In genomic region chr10:96719205-96719604, GRCh38 we compare ENCODE assay signal across 10 cellular contexts. TPM values are rescaled to one million over a fixed set of nuclear protein-coding genes. Genes with fewer than 3 reads are reported as not detected.
DNase-seq lines count a peak whose midpoint lies in the region; ATAC-seq and TF ChIP-seq lines count a peak whose summit lies in the region.
"Had no signal": no experiment of that assay in that cellular context is flagged by ENCODE, and none has a peak within 500 bp of the region (broad histone marks: within the 10 kb centered on the region; RNA-seq: fewer than 3 reads in every experiment).

No MANE protein-coding gene starts in this region.

- H3K27ac Mint-ChIP-seq in activated CD8-positive, alpha-beta memory T cell treated with anti-CD3 and anti-CD28 coated beads, Interleukin-2, amount 10 ng/mL, durations not matched to agents 7 days and 5 days = peak overlapping the region; percentile 34
- H3K27ac Mint-ChIP-seq in endodermal cell (no peak overlapping the region), mesothelial cell of epicardium (no peak overlapping the region)

- no peak for ATAC-seq in activated CD8-positive, alpha-beta memory T cell treated with anti-CD3 and anti-CD28 coated beads, Interleukin-2, amount 10 ng/mL, durations not matched to agents 7 days and 5 days
- no peak for ATAC-seq in GM21529 (IDR thresholded peaks at IDR 0.05; ENCODE audit: unreplicated experiment)
- no peak for ATAC-seq in left colon

- intact Hi-C loops in stomach (cut with DNase I; ENCODE audit: low total_unique reads) = no loop called here
- intact Hi-C loops in left colon (cut with DNase I, micrococcal nuclease) = no loop called here

- H3K4me3 ChIP-seq in endodermal cell (ENCODE audit: low read length) = no peak overlapping the region
- H3K4me3 ChIP-seq in stomach = peak overlapping the region in 2 of 4 donors; percentile 71 to 74
- H3K4me3 ChIP-seq: SJSA1 had no signal

- H3K9me3 ChIP-seq in endodermal cell (ENCODE audit: control insufficient read depth, low read length) = no peaks in the 10 kb centered on the region
- no peaks in the 10 kb centered on the region for H3K9me3 ChIP-seq in stomach
- H3K9me3 ChIP-seq: SJSA1 had no signal

- H3K4me1 ChIP-seq in endodermal cell (ENCODE audit: control insufficient read depth, insufficient read depth, low read length) (no peaks in the 10 kb centered on the region), stomach (peaks cover 11 to 20% (median 17%) of the 10 kb centered on the region in 4 donors)

- no peak for DNase-seq in activated CD8-positive, alpha-beta memory T cell treated with anti-CD3 and anti-CD28 coated beads, Interleukin-2, amount 10 ng/mL, durations not matched to agents 7 days and 5 days
- no peak for DNase-seq in activated CD8-positive, alpha-beta memory T cell treated with anti-CD3 and anti-CD28 coated beads, Interleukin-2, amount 50 U/mL, for 4 hours
- peak; percentile 90 for DNase-seq in NCI-H510A treated with DMSO at 0.1 percent for 48 hours (lab: John Stamatoyannopoulos, UW)
- no peak for DNase-seq in endodermal cell
- no peak for DNase-seq in stomach
- DNase-seq in mesothelial cell of epicardium (ENCODE audit: low spot score in 2 of 2, unreplicated experiment in 2 of 2) = no peak
- no peak for DNase-seq in left colon
- DNase-seq: foreskin melanocyte had no signal

- H3K9ac ChIP-seq in endodermal cell (ENCODE audit: extremely low read depth, low read length, poor library complexity, severe bottlenecking) = no peak overlapping the region

- H3K27me3 ChIP-seq in endodermal cell (ENCODE audit: control insufficient read depth, insufficient read depth, low read length, poor library complexity, severe bottlenecking) = no peaks in the 10 kb centered on the region
- peaks cover 0 to 7% (median 0%) of the 10 kb centered on the region in 3 donors for H3K27me3 ChIP-seq in stomach

- no peaks in the 10 kb centered on the region for H3K27me3 Mint-ChIP-seq in activated CD8-positive, alpha-beta memory T cell treated with anti-CD3 and anti-CD28 coated beads, Interleukin-2, amount 10 ng/mL, durations not matched to agents 7 days and 5 days
- H3K27me3 Mint-ChIP-seq in endodermal cell (ENCODE audit: insufficient read depth) (peaks cover 6% of the 10 kb centered on the region), mesothelial cell of epicardium (ENCODE audit: low read depth) (peaks cover 61% of the 10 kb centered on the region)

- no peak for TF ChIP-seq CTCF in endodermal cell (conservative IDR thresholded peaks at IDR 0.05)
- no peak for TF ChIP-seq CTCF in stomach (IDR thresholded peaks at IDR 0.05)
- TF ChIP-seq CTCF in mesothelial cell of epicardium (IDR thresholded peaks at IDR 0.05; ENCODE audit: unreplicated experiment) = no peak

- no peak for TF ChIP-seq EP300 in stomach (IDR thresholded peaks at IDR 0.05)

- 90 to 92% methylated on average over 1 of the region's 1 CpG for WGBS in endodermal cell (ENCODE audit: insufficient coverage in 1 of 2, insufficient read length in 1 of 2), 2 experiments
- WGBS in stomach, 5 donors = 91 to 95% (median 92%) methylated on average over 1 of the region's 1 CpG

- H3K36me3 Mint-ChIP-seq in activated CD8-positive, alpha-beta memory T cell treated with anti-CD3 and anti-CD28 coated beads, Interleukin-2, amount 10 ng/mL, durations not matched to agents 7 days and 5 days = peaks cover 3% of the 10 kb centered on the region
- peaks cover 9% of the 10 kb centered on the region for H3K36me3 Mint-ChIP-seq in endodermal cell (ENCODE audit: low read depth)
- H3K36me3 Mint-ChIP-seq in mesothelial cell of epicardium = no peaks in the 10 kb centered on the region

- H3K4me1 Mint-ChIP-seq in activated CD8-positive, alpha-beta memory T cell treated with anti-CD3 and anti-CD28 coated beads, Interleukin-2, amount 10 ng/mL, durations not matched to agents 7 days and 5 days = peaks cover 39% of the 10 kb centered on the region
- peaks cover 19% of the 10 kb centered on the region for H3K4me1 Mint-ChIP-seq in endodermal cell
- H3K4me1 Mint-ChIP-seq in mesothelial cell of epicardium = peaks cover 7% of the 10 kb centered on the region

- CTCF ChIA-PET in activated CD8-positive, alpha-beta memory T cell treated with anti-CD3 and anti-CD28 coated beads, Interleukin-2, amount 10 ng/mL, durations not matched to agents 7 days and 5 days (lab: Charles Lee) = interaction anchor here (1.1 to 3.0 kb wide), 2 partner anchors 76 to 78 kb away, joined by 7 to 10 read pairs; no protein-coding TSS in a partner anchor

- no peaks in the 10 kb centered on the region for H3K36me3 ChIP-seq in endodermal cell (ENCODE audit: control insufficient read depth, insufficient read depth, low read length)
- H3K36me3 ChIP-seq in stomach = no peaks in the 10 kb centered on the region
- H3K36me3 ChIP-seq: SJSA1 had no signal

- H3K9me3 Mint-ChIP-seq in activated CD8-positive, alpha-beta memory T cell treated with anti-CD3 and anti-CD28 coated beads, Interleukin-2, amount 10 ng/mL, durations not matched to agents 7 days and 5 days (ENCODE audit: low read depth) = no peaks in the 10 kb centered on the region
- H3K9me3 Mint-ChIP-seq in endodermal cell (no peaks in the 10 kb centered on the region), mesothelial cell of epicardium (no peaks in the 10 kb centered on the region)

- peak overlapping the region; percentile 98 for H3K4me3 Mint-ChIP-seq in activated CD8-positive, alpha-beta memory T cell treated with anti-CD3 and anti-CD28 coated beads, Interleukin-2, amount 10 ng/mL, durations not matched to agents 7 days and 5 days
- H3K4me3 Mint-ChIP-seq in endodermal cell (peak overlapping the region; percentile 90), mesothelial cell of epicardium (no peak overlapping the region)

- no peak overlapping the region for H3K27ac ChIP-seq in endodermal cell (ENCODE audit: low read depth, low read length)
- H3K27ac ChIP-seq in stomach = peak overlapping the region in 3 of 5 donors; percentile 8 to 83 (median 72)
- H3K27ac ChIP-seq: SJSA1 had no signal

- no peak for TF ChIP-seq POLR2A in stomach (IDR thresholded peaks at IDR 0.05)

RNA-seq across cellular contexts. Expression of gene PIK3AP1, which starts 1.1 kb away (rescaled TPM):
- total RNA-seq in activated CD8-positive, alpha-beta memory T cell treated with anti-CD3 and anti-CD28 coated beads, Interleukin-2, amount 10 ng/mL, durations not matched to agents 7 days and 5 days = 10 to 100 TPM in 1 of 2 experiments, 1 to 10 TPM in 1; 8.7 to 11.5 TPM
- total RNA-seq in endodermal cell (1 to 10 TPM; 1.3 to 5.2 TPM), stomach (10 to 100 TPM in 2 of 5 donors, 1 to 10 TPM in 2, not detected in 1; 6.4 to 14.5 (median 9.4) TPM), mesothelial cell of epicardium (0.16 to 0.36 TPM (median 0.25 TPM) in 3 replicates), left colon (10 to 100 TPM; 10.1 to 13.0 TPM)
- polyA plus RNA-seq in endodermal cell (2013, experiment 1 of 2) = 0.75 TPM
- 0.87 TPM for polyA plus RNA-seq in endodermal cell (2013, experiment 2 of 2)
- 1 to 10 TPM; 2.6 to 6.2 (median 3.4) TPM for polyA plus RNA-seq in stomach
